17 cellular contexts compared by ENCODE assay signal in genomic region chr9:89766981-89767380, GRCh38.
DNase-seq lines count a peak whose midpoint lies in the region; TF ChIP-seq lines count a peak whose summit lies in the region.
"Had no signal": no experiment of that assay in that cellular context is flagged by ENCODE, and none has a peak within 500 bp of the region (broad histone marks: within the 10 kb centered on the region; RNA-seq: fewer than 3 reads in every experiment).

No MANE protein-coding gene starts in this region.

- H3K9me3 Mint-ChIP-seq in Caco-2 (ENCODE audit: unreplicated experiment): no peaks in the 10 kb centered on the region
- H3K9me3 Mint-ChIP-seq: CD4-positive, CD25-positive, alpha-beta regulatory T cell; IgD-negative memory B cell had no signal

- H3K79me2 ChIP-seq in smooth muscle cell (ENCODE audit: low read depth): no peaks in the 10 kb centered on the region

- H3K23ac ChIP-seq in mesenchymal stem cell (ENCODE audit: low read length in 2 of 2): no peak overlapping the region

- no peaks in the 10 kb centered on the region for H3K36me3 ChIP-seq in Caco-2 (ENCODE audit: control insufficient read depth, insufficient read depth, low read length)
- no peaks in the 10 kb centered on the region for H3K36me3 ChIP-seq in mesenchymal stem cell (ENCODE audit: control insufficient read depth in 1 of 2, insufficient read depth in 2 of 2, low read depth in 1 of 2, low read length in 2 of 2)
- no peaks in the 10 kb centered on the region for H3K36me3 ChIP-seq in smooth muscle cell (ENCODE audit: low read depth)
- H3K36me3 ChIP-seq: BE2C, HAP-1 had no signal

- H3K18ac ChIP-seq in mesenchymal stem cell (ENCODE audit: low read depth in 1 of 2, low read length in 2 of 2): no peak overlapping the region

- no peak overlapping the region for H4K91ac ChIP-seq in mesenchymal stem cell (ENCODE audit: low read length)

- DNase-seq in Caco-2: peak in 1 of 2 experiments; percentile 25
- DNase-seq in LNCaP clone FGC (ENCODE audit: low read depth): peak; percentile 37
- peak; percentile 46 for DNase-seq in mesenchymal stem cell
- no peak for DNase-seq in smooth muscle cell (lab: John Stamatoyannopoulos, UW; ENCODE audit: unreplicated experiment)
- DNase-seq in cardiac septum (ENCODE audit: low spot score): no peak
- DNase-seq in NCI-H2029 treated with DMSO at 0.1 percent for 48 hours (lab: John Stamatoyannopoulos, UW): no peak
- no peak for DNase-seq in foreskin fibroblast
- DNase-seq: BE2C; C1 segment of cervical spinal cord; CD4-positive, CD25-positive, alpha-beta regulatory T cell; CD8-positive, alpha-beta memory T cell; COR-L47; DMS79 treated with DMSO at 0.1 percent for 48 hours; GF-D8; GM23248 had no signal

- POLR2A ChIA-PET in Caco-2 (lab: Charles Lee): no interaction called here

- H2BK15ac ChIP-seq in mesenchymal stem cell (ENCODE audit: low read depth, poor library complexity, severe bottlenecking): no peak overlapping the region

- no peak overlapping the region for H2AK5ac ChIP-seq in mesenchymal stem cell (ENCODE audit: low read length, severe bottlenecking)

- H3K4me1 Mint-ChIP-seq in Caco-2 (ENCODE audit: low read depth, unreplicated experiment): peaks cover 14% of the 10 kb centered on the region
- H3K4me1 Mint-ChIP-seq: CD8-positive, alpha-beta memory T cell had no signal

- H3K27me3 ChIP-seq in Caco-2 (replicated peaks; ENCODE audit: control insufficient read depth, insufficient read depth, low read length) (no peaks in the 10 kb centered on the region), mesenchymal stem cell (ENCODE audit: control insufficient read depth in 1 of 2, insufficient read depth in 1 of 2, low read length in 2 of 2) (peaks cover 8 to 17% of the 10 kb centered on the region in 2 experiments), smooth muscle cell (ENCODE audit: low read depth) (no peaks in the 10 kb centered on the region)
- H3K27me3 ChIP-seq: BE2C had no signal

- peak overlapping the region; percentile 19 for H3K27ac Mint-ChIP-seq in Caco-2 (ENCODE audit: unreplicated experiment)
- H3K27ac Mint-ChIP-seq: CD4-positive, CD25-positive, alpha-beta regulatory T cell; CD8-positive, alpha-beta memory T cell; IgD-negative memory B cell had no signal

- H4K8ac ChIP-seq in mesenchymal stem cell (ENCODE audit: low read length): no peak overlapping the region

- BruUV-seq in Caco-2 (replicated peaks; lab: Mats Ljungman, UMichigan): no TSS peak

- H3K27ac ChIP-seq in mesenchymal stem cell (ENCODE audit: low read length, poor library complexity, severe bottlenecking): no peak overlapping the region
- peak overlapping the region; percentile 27 for H3K27ac ChIP-seq in smooth muscle cell (ENCODE audit: low read depth)
- H3K27ac ChIP-seq: GM23248 had no signal

- CTCF ChIA-PET in Caco-2 (lab: Charles Lee): no interaction called here

- H3K79me1 ChIP-seq in mesenchymal stem cell (replicated peaks; ENCODE audit: low read length, poor library complexity, severe bottlenecking): no peaks in the 10 kb centered on the region

- no peak overlapping the region for H3K4me3 ChIP-seq in Caco-2 (ENCODE audit: low read depth, low read length)
- no peak overlapping the region for H3K4me3 ChIP-seq in LNCaP clone FGC (ENCODE audit: low read depth, low read length)
- no peak overlapping the region for H3K4me3 ChIP-seq in mesenchymal stem cell (ENCODE audit: insufficient read depth in 1 of 2, low read depth in 1 of 2, low read length in 2 of 2)
- no peak overlapping the region for H3K4me3 ChIP-seq in smooth muscle cell
- no peak overlapping the region for H3K4me3 ChIP-seq in foreskin fibroblast (ENCODE audit: low read depth in 1 of 2, low read length in 2 of 2)
- H3K4me3 ChIP-seq: GM23248, HAP-1 had no signal

- H2BK5ac ChIP-seq in mesenchymal stem cell (ENCODE audit: low read depth, low read length, poor library complexity, severe bottlenecking): no peak overlapping the region

- H3K27me3 Mint-ChIP-seq in Caco-2 (ENCODE audit: insufficient read depth, unreplicated experiment): no peaks in the 10 kb centered on the region

- H3K4me1 ChIP-seq in Caco-2: no peaks in the 10 kb centered on the region; the same call in 1 of the 2 replicates
- no peaks in the 10 kb centered on the region for H3K4me1 ChIP-seq in mesenchymal stem cell (ENCODE audit: control insufficient read depth, insufficient read depth, low read depth, low read length)
- H3K4me1 ChIP-seq in smooth muscle cell (ENCODE audit: low read depth): no peaks in the 10 kb centered on the region
- H3K4me1 ChIP-seq: BE2C, HAP-1 had no signal

- no peak overlapping the region for H3K9ac ChIP-seq in mesenchymal stem cell (ENCODE audit: low read length)
- H3K9ac ChIP-seq in smooth muscle cell (ENCODE audit: low read depth): no peak overlapping the region
- H3K9ac ChIP-seq: GM23248 had no signal

- H2AFZ ChIP-seq in mesenchymal stem cell (ENCODE audit: low read depth, low read length) (no peak overlapping the region), smooth muscle cell (ENCODE audit: low read depth) (no peak overlapping the region)
- H2AFZ ChIP-seq: GM23248 had no signal

- TF ChIP-seq CTCF in Caco-2 (IDR thresholded peaks at IDR 0.05; ENCODE audit: insufficient read depth in 1 of 2, low read depth in 1 of 2, low read length in 1 of 2, severe bottlenecking in 1 of 2, unreplicated experiment in 1 of 2) (no peak), LNCaP clone FGC (IDR thresholded peaks at IDR 0.05; ENCODE audit: control insufficient read depth, extremely low read depth, insufficient read depth) (no peak), smooth muscle cell (IDR thresholded peaks at IDR 0.05; ENCODE audit: borderline replicate concordance, insufficient read depth, poor library complexity, severe bottlenecking) (no peak), foreskin fibroblast (IDR thresholded peaks at IDR 0.05; ENCODE audit: low read depth, low read length) (no peak)

- H3K4ac ChIP-seq in mesenchymal stem cell (ENCODE audit: low read depth in 1 of 2, low read length in 2 of 2): no peak overlapping the region

- H3K4me3 Mint-ChIP-seq in Caco-2 (ENCODE audit: unreplicated experiment): no peak overlapping the region
- H3K4me3 Mint-ChIP-seq: CD4-positive, CD25-positive, alpha-beta regulatory T cell; CD8-positive, alpha-beta memory T cell; IgD-negative memory B cell had no signal

- no peak overlapping the region for H3K14ac ChIP-seq in mesenchymal stem cell (ENCODE audit: low read length in 2 of 2)

- H3K4me2 ChIP-seq in mesenchymal stem cell (ENCODE audit: low read length, poor library complexity, severe bottlenecking) (no peak overlapping the region), smooth muscle cell (peak overlapping the region; percentile 51)

- H3K36me3 Mint-ChIP-seq in Caco-2 (ENCODE audit: insufficient read depth, unreplicated experiment): no peaks in the 10 kb centered on the region
- H3K36me3 Mint-ChIP-seq: CD4-positive, CD25-positive, alpha-beta regulatory T cell; CD8-positive, alpha-beta memory T cell; IgD-negative memory B cell had no signal

- no peaks in the 10 kb centered on the region for H3K9me3 ChIP-seq in Caco-2
- H3K9me3 ChIP-seq in mesenchymal stem cell (ENCODE audit: control insufficient read depth, low read length): no peaks in the 10 kb centered on the region
- no peaks in the 10 kb centered on the region for H3K9me3 ChIP-seq in smooth muscle cell (replicated peaks; ENCODE audit: low read depth)
- H3K9me3 ChIP-seq: BE2C, HAP-1 had no signal

- no peaks in the 10 kb centered on the region for H4K20me1 ChIP-seq in smooth muscle cell (ENCODE audit: low read depth)

- intact Hi-C loops in Caco-2 (cut with micrococcal nuclease; ENCODE audit: unreplicated experiment) (no loop called here), cardiac septum (cut with DNase I) (no loop called here)

- H2BK12ac ChIP-seq in mesenchymal stem cell (ENCODE audit: low read length in 2 of 2): no peak overlapping the region

- H3F3A ChIP-seq in smooth muscle cell (ENCODE audit: low read depth): no peaks in the 10 kb centered on the region

- no peak overlapping the region for H2BK120ac ChIP-seq in mesenchymal stem cell (ENCODE audit: low read depth, low read length)

Comparison
In these comparisons a context has a peak if more than half of its experiments do, and no peak if none do; other contexts are left out.
1. DNase-seq: peak in LNCaP clone FGC (single experiment) and mesenchymal stem cell (single experiment); none in smooth muscle cell (single experiment), cardiac septum (single experiment), NCI-H2029 treated with DMSO at 0.1 percent for 48 hours (single experiment) and foreskin fibroblast (0 of 2).